ENCODE assay signal across 19 cellular contexts in the genomic region with DNA sequence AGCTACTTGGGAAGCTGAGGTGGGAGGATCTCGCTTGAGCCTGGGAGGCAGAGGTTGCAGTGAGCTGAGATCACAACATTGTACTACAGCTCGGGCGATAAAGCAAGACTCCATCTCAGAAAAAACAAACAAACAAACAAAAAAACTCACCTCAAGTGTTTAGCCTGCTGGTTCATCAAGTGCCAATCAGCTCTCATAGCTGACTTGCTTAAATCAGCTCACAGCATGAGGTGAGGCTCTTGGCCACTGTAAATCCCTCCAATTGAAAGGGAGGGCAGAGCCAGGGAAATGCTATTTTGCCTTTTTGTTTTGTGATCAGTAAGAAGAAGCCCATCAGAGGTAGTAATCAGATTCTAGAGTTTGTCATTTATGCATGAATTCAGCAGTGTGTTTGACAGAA.
DNase-seq lines count a peak whose midpoint lies in the region; ATAC-seq and TF ChIP-seq lines count a peak whose summit lies in the region.
"Had no signal": no experiment of that assay in that cellular context is flagged by ENCODE, and none has a peak within 500 bp of the region (broad histone marks: within the 10 kb centered on the region; RNA-seq: fewer than 3 reads in every experiment).

No MANE protein-coding gene starts in this region.

- no peak for TF ChIP-seq CTCF in GM23338 (conservative IDR thresholded peaks at IDR 0.05; ENCODE audit: low read depth in 2 of 2)

- no peak overlapping the region for H3K4me3 ChIP-seq in GM23338
- H3K4me3 ChIP-seq in NT2/D1 (ENCODE audit: insufficient read length, low read depth) = no peak overlapping the region
- H3K4me3 ChIP-seq: GM23248, HAP-1 had no signal

- H3K79me2 ChIP-seq in GM23338 (replicated peaks; ENCODE audit: insufficient read depth) = no peaks in the 10 kb centered on the region

- H3K9me3 Mint-ChIP-seq in GM23338 = no peaks in the 10 kb centered on the region
- H3K9me3 Mint-ChIP-seq: CD4-positive, alpha-beta T cell had no signal

- H3K36me3 Mint-ChIP-seq in GM23338 (ENCODE audit: low read depth) = no peaks in the 10 kb centered on the region; the same call in 2 of the 3 replicates
- H3K36me3 Mint-ChIP-seq: IgD-negative memory B cell had no signal

- no peak overlapping the region for H3K9ac ChIP-seq in NT2/D1 (ENCODE audit: insufficient read length, low read depth)
- H3K9ac ChIP-seq: GM23248 had no signal

- H2AFZ ChIP-seq in GM23338 = peak overlapping the region; percentile 67; the same call in 1 of the 2 replicates
- H2AFZ ChIP-seq: GM23248 had no signal

- no peaks in the 10 kb centered on the region for H3K36me3 ChIP-seq in GM23338 (ENCODE audit: insufficient read depth)
- no peaks in the 10 kb centered on the region for H3K36me3 ChIP-seq in NT2/D1 (ENCODE audit: insufficient read depth, insufficient read length, low read length)
- H3K36me3 ChIP-seq: HAP-1 had no signal

- H3K4me1 ChIP-seq in GM23338 (ENCODE audit: insufficient read depth) = peaks cover 12% of the 10 kb centered on the region
- peaks cover 2% of the 10 kb centered on the region for H3K4me1 ChIP-seq in NT2/D1 (ENCODE audit: insufficient read depth, insufficient read length)
- H3K4me1 ChIP-seq: HAP-1 had no signal

- no peak overlapping the region for H3K27ac ChIP-seq in GM23338 (ENCODE audit: low read depth)
- H3K27ac ChIP-seq: GM23248 had no signal

- H3K27me3 ChIP-seq in GM23338 (ENCODE audit: insufficient read depth) (no peaks in the 10 kb centered on the region), NT2/D1 (ENCODE audit: insufficient read depth, insufficient read length) (no peaks in the 10 kb centered on the region)

- H3K27ac Mint-ChIP-seq in GM23338 = no peak overlapping the region
- H3K27ac Mint-ChIP-seq: B cell; CD4-positive, alpha-beta T cell; HFFc6 had no signal

- H3K4me3 Mint-ChIP-seq in GM23338 = no peak overlapping the region
- H3K4me3 Mint-ChIP-seq: B cell; CD4-positive, alpha-beta T cell; HFFc6; IgD-negative memory B cell had no signal

- H3K27me3 Mint-ChIP-seq in GM23338 (ENCODE audit: insufficient read depth, low read depth, poor library complexity) = peaks cover under 1% of the 10 kb centered on the region
- H3K27me3 Mint-ChIP-seq: B cell had no signal

- H3K9me2 ChIP-seq in GM23338 (ENCODE audit: insufficient read depth) = no peaks in the 10 kb centered on the region

- no peaks in the 10 kb centered on the region for H3K9me3 ChIP-seq in NT2/D1 (ENCODE audit: insufficient read depth, low read length)
- H3K9me3 ChIP-seq: HAP-1 had no signal

- peak; percentile 18 for DNase-seq in DMS79 (lab: John Stamatoyannopoulos, UW)
- DNase-seq in GM23338 (ENCODE audit: low spot score) = peak; percentile 44
- DNase-seq in NT2/D1 (ENCODE audit: low read depth, low spot score) = peak; percentile 15
- DNase-seq in iPS-NIHi11 (ENCODE audit: low spot score) = peak; percentile 61
- no peak for DNase-seq in SKM-1 treated with dmso at 0.1 percent for 144 hours (lab: John Stamatoyannopoulos, UW; ENCODE audit: unreplicated experiment)
- no peak for DNase-seq in retina
- DNase-seq: ACHN; C1 segment of cervical spinal cord; CD4-positive, alpha-beta T cell; DND-41; GF-D8; GM23248; HFFc6; KG1 had no signal

- H3K4me1 Mint-ChIP-seq in GM23338 = peaks cover 24% of the 10 kb centered on the region
- H3K4me1 Mint-ChIP-seq: B cell, IgD-negative memory B cell had no signal

- H3K4me2 ChIP-seq in GM23338 = peak overlapping the region; percentile 53

- no peaks in the 10 kb centered on the region for H3F3A ChIP-seq in GM23338 (replicated peaks; ENCODE audit: low read depth)

- ATAC-seq in GM23338 (peak; percentile 69), HG03039 (IDR thresholded peaks at IDR 0.05; ENCODE audit: unreplicated experiment) (no peak), HG03342 (IDR thresholded peaks at IDR 0.05; ENCODE audit: unreplicated experiment) (no peak)

- no peaks in the 10 kb centered on the region for H4K20me1 ChIP-seq in GM23338 (replicated peaks; ENCODE audit: insufficient read depth)

TF ChIP-seq in GM23338, 12 proteins besides CTCF, POLR2A, EP300 and RAD21:
- TF ChIP-seq, protein P1, sequence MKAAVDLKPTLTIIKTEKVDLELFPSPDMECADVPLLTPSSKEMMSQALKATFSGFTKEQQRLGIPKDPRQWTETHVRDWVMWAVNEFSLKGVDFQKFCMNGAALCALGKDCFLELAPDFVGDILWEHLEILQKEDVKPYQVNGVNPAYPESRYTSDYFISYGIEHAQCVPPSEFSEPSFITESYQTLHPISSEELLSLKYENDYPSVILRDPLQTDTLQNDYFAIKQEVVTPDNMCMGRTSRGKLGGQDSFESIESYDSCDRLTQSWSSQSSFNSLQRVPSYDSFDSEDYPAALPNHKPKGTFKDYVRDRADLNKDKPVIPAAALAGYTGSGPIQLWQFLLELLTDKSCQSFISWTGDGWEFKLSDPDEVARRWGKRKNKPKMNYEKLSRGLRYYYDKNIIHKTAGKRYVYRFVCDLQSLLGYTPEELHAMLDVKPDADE (IDR thresholded peaks at IDR 0.05) = no peak
- TF ChIP-seq CREB1 (CRISPR knock-in tag; IDR thresholded peaks at IDR 0.05; ENCODE audit: low read depth) (no peak), POLR2AphosphoS5 (IDR thresholded peaks at IDR 0.05; ENCODE audit: low read depth) (no peak), ZNF331 (CRISPR knock-in tag; IDR thresholded peaks at IDR 0.05; ENCODE audit: low read depth) (no peak), JUNB (IDR thresholded peaks at IDR 0.05; ENCODE audit: unreplicated experiment) (no peak), NANOG (IDR thresholded peaks at IDR 0.05; ENCODE audit: borderline replicate concordance) (no peak), EZH2phosphoT487 (IDR thresholded peaks at IDR 0.05; ENCODE audit: unreplicated experiment) (no peak), ZNF114 (CRISPR knock-in tag; IDR thresholded peaks at IDR 0.05) (no peak)
- TF ChIP-seq, protein P2, sequence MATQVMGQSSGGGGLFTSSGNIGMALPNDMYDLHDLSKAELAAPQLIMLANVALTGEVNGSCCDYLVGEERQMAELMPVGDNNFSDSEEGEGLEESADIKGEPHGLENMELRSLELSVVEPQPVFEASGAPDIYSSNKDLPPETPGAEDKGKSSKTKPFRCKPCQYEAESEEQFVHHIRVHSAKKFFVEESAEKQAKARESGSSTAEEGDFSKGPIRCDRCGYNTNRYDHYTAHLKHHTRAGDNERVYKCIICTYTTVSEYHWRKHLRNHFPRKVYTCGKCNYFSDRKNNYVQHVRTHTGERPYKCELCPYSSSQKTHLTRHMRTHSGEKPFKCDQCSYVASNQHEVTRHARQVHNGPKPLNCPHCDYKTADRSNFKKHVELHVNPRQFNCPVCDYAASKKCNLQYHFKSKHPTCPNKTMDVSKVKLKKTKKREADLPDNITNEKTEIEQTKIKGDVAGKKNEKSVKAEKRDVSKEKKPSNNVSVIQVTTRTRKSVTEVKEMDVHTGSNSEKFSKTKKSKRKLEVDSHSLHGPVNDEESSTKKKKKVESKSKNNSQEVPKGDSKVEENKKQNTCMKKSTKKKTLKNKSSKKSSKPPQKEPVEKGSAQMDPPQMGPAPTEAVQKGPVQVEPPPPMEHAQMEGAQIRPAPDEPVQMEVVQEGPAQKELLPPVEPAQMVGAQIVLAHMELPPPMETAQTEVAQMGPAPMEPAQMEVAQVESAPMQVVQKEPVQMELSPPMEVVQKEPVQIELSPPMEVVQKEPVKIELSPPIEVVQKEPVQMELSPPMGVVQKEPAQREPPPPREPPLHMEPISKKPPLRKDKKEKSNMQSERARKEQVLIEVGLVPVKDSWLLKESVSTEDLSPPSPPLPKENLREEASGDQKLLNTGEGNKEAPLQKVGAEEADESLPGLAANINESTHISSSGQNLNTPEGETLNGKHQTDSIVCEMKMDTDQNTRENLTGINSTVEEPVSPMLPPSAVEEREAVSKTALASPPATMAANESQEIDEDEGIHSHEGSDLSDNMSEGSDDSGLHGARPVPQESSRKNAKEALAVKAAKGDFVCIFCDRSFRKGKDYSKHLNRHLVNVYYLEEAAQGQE (IDR thresholded peaks at IDR 0.05; ENCODE audit: unreplicated experiment) = no peak

Comparison
In these comparisons a context has a peak if more than half of its experiments do, and no peak if none do; other contexts are left out.
1. DNase-seq: peak in DMS79 (single experiment), GM23338 (single experiment), NT2/D1 (single experiment) and iPS-NIHi11 (single experiment); none in SKM-1 treated with dmso at 0.1 percent for 144 hours (single experiment) and retina (single experiment).